In the genomic region with DNA sequence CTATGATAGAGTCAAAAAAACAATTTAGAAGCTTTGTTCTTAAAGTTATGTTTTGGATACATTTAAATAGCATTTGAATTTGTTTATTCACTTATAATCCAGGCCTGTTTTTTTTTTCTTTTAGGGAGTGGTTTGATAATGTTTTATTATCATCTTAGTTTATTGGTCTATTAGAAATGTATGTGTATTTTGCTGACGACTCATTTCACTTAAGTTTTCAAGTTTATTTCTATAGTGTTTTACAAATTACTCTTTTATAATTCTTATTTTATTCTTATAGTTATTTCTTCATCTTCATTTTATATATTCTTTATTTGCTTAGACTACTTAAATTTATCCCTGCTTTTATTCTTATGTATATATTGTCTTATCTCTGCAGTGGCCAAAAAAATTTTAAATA, we compare ENCODE assay signal across 9 cellular contexts.
"Had no signal": no experiment of that assay in that cellular context is flagged by ENCODE, and none has a peak within 500 bp of the region (broad histone marks: within the 10 kb centered on the region; RNA-seq: fewer than 3 reads in every experiment).

No MANE protein-coding gene starts in this region.

- H3K9ac ChIP-seq: KMS-11 had no signal

- ATAC-seq: GM23338 had no signal

- H3K27ac Mint-ChIP-seq: GM23338, H9 had no signal

- DNase-seq: H9, HCEC 1CT, IMR-90, KBM-7 had no signal

- H3K4me3 ChIP-seq: GM23338 had no signal

- FAIRE-seq: H1, H54 had no signal

- H3K4me1 Mint-ChIP-seq: GM23338, H9 had no signal

- H3K4me3 Mint-ChIP-seq: GM23338, H9 had no signal

- H2AFZ ChIP-seq: GM23338 had no signal

- H3K27ac ChIP-seq: HL-60, KMS-11 had no signal

- H3K4me2 ChIP-seq: GM23338, KMS-11 had no signal

- H3K9me3 Mint-ChIP-seq: GM23338, H9 had no signal
